8 cellular contexts compared by ENCODE assay signal in genomic region chr2:70984576-70985282, GRCh38. TPM values are rescaled to one million over a fixed set of nuclear protein-coding genes. Genes with fewer than 3 reads are reported as not detected.
DNase-seq lines count a peak whose midpoint lies in the region; ATAC-seq and TF ChIP-seq lines count a peak whose summit lies in the region.

No MANE protein-coding gene starts in this region.

- ATAC-seq in GM21528 (IDR thresholded peaks at IDR 0.05; ENCODE audit: low FRiP score, unreplicated experiment) = peak; percentile 85
- peak; percentile 99 for ATAC-seq in activated CD8-positive, alpha-beta T cell treated with anti-CD3 and anti-CD28 coated beads, Interleukin-2, amount 10 ng/mL, durations not matched to agents 7 days and 5 days

- TF ChIP-seq RAD21 in neural cell (conservative IDR thresholded peaks at IDR 0.05) = peak; percentile 50

- POLR2A ChIA-PET in activated CD8-positive, alpha-beta T cell treated with anti-CD3 and anti-CD28 coated beads, Interleukin-2, amount 10 ng/mL, durations not matched to agents 7 days and 5 days (lab: Charles Lee) = interaction anchor here (1.4 kb wide), 1 partner anchor 21 kb away, joined by 3 read pairs; no protein-coding TSS in a partner anchor

- H3K4me2 ChIP-seq in Karpas-422 (ENCODE audit: low read depth, low read length, poor library complexity, severe bottlenecking) = no peak overlapping the region
- H3K4me2 ChIP-seq in neural cell (ENCODE audit: low read length) = no peak overlapping the region

- H3K27me3 Mint-ChIP-seq in activated CD8-positive, alpha-beta T cell treated with anti-CD3 and anti-CD28 coated beads, Interleukin-2, amount 10 ng/mL, durations not matched to agents 7 days and 5 days (ENCODE audit: low read depth) = no peaks in the 10 kb centered on the region
- H3K27me3 Mint-ChIP-seq in endothelial cell (ENCODE audit: unreplicated experiment) = peaks cover 13% of the 10 kb centered on the region

- H4K20me1 ChIP-seq in Karpas-422 (ENCODE audit: insufficient read depth, low read depth, low read length) (no peaks in the 10 kb centered on the region), neural cell (ENCODE audit: insufficient read depth) (no peaks in the 10 kb centered on the region)

- no peaks in the 10 kb centered on the region for H3K9me3 Mint-ChIP-seq in activated CD8-positive, alpha-beta T cell treated with anti-CD3 and anti-CD28 coated beads, Interleukin-2, amount 10 ng/mL, durations not matched to agents 7 days and 5 days (ENCODE audit: insufficient read depth)
- no peaks in the 10 kb centered on the region for H3K9me3 Mint-ChIP-seq in endothelial cell (ENCODE audit: unreplicated experiment)

- H3K9me3 ChIP-seq in Karpas-422 (ENCODE audit: low read length) = no peaks in the 10 kb centered on the region
- H3K9me3 ChIP-seq in neural cell (ENCODE audit: low read length) = no peaks in the 10 kb centered on the region

- peaks cover 6% of the 10 kb centered on the region; the same call in 1 of the 2 replicates for H3K4me1 ChIP-seq in Karpas-422 (ENCODE audit: low read length)

- H3K27ac ChIP-seq in Karpas-422 (ENCODE audit: low read length) = no peak overlapping the region
- H3K27ac ChIP-seq in neural cell (ENCODE audit: low read length) = no peak overlapping the region

- TF ChIP-seq CTCF in endothelial cell (IDR thresholded peaks at IDR 0.05; ENCODE audit: unreplicated experiment) (peak; percentile 78), neural cell (IDR thresholded peaks at IDR 0.05; ENCODE audit: poor library complexity, severe bottlenecking) (peak; percentile 63)

- no peak overlapping the region for H3K4me3 ChIP-seq in Karpas-422 (ENCODE audit: low read length)
- H3K4me3 ChIP-seq in neural cell (ENCODE audit: low read length) = no peak overlapping the region

- peaks cover 37% of the 10 kb centered on the region for H3K36me3 Mint-ChIP-seq in activated CD8-positive, alpha-beta T cell treated with anti-CD3 and anti-CD28 coated beads, Interleukin-2, amount 10 ng/mL, durations not matched to agents 7 days and 5 days (ENCODE audit: low read depth)
- peaks cover 48% of the 10 kb centered on the region for H3K36me3 Mint-ChIP-seq in endothelial cell (ENCODE audit: low read depth, unreplicated experiment)

- H3K4me1 Mint-ChIP-seq in activated CD8-positive, alpha-beta T cell treated with anti-CD3 and anti-CD28 coated beads, Interleukin-2, amount 10 ng/mL, durations not matched to agents 7 days and 5 days (ENCODE audit: low read depth) = peaks cover 24% of the 10 kb centered on the region
- peaks cover 20% of the 10 kb centered on the region for H3K4me1 Mint-ChIP-seq in endothelial cell (ENCODE audit: unreplicated experiment)

- H2AFZ ChIP-seq in Karpas-422 (ENCODE audit: low read length) (no peak overlapping the region), neural cell (ENCODE audit: low read depth, low read length) (no peak overlapping the region)

- H3K79me2 ChIP-seq in Karpas-422 (ENCODE audit: low read length) = no peaks in the 10 kb centered on the region; the same call in 1 of the 2 replicates
- no peaks in the 10 kb centered on the region for H3K79me2 ChIP-seq in neural cell (replicated peaks; ENCODE audit: insufficient read depth, low read length)

- H3K4me3 Mint-ChIP-seq in activated CD8-positive, alpha-beta T cell treated with anti-CD3 and anti-CD28 coated beads, Interleukin-2, amount 10 ng/mL, durations not matched to agents 7 days and 5 days = peak overlapping the region; percentile 30
- H3K4me3 Mint-ChIP-seq in endothelial cell (ENCODE audit: unreplicated experiment) = peak overlapping the region; percentile 4

- DNase-seq in Daoy (ENCODE audit: low read depth) = peak; percentile 73
- peak; percentile 95 for DNase-seq in Karpas-422
- DNase-seq in activated CD8-positive, alpha-beta T cell treated with anti-CD3 and anti-CD28 coated beads, Interleukin-2, amount 10 ng/mL, durations not matched to agents 7 days and 5 days = peak; percentile 86
- peak; percentile 82 for DNase-seq in endothelial cell (ENCODE audit: low spot score)
- peak; percentile 24 for DNase-seq in superior temporal gyrus (ENCODE audit: extremely low spot score)
- DNase-seq in inferior parietal cortex (ENCODE audit: extremely low spot score) = no peak

- H3K27ac Mint-ChIP-seq in activated CD8-positive, alpha-beta T cell treated with anti-CD3 and anti-CD28 coated beads, Interleukin-2, amount 10 ng/mL, durations not matched to agents 7 days and 5 days = peak overlapping the region; percentile 61
- no peak overlapping the region for H3K27ac Mint-ChIP-seq in endothelial cell (ENCODE audit: unreplicated experiment)

- H3K36me3 ChIP-seq in Karpas-422 (ENCODE audit: insufficient read depth, low read length) (peaks cover 27% of the 10 kb centered on the region), neural cell (ENCODE audit: insufficient read depth, low read length) (peaks cover 8% of the 10 kb centered on the region)

- H3K9ac ChIP-seq in Karpas-422 (ENCODE audit: low read length) (peak overlapping the region; percentile 42; the same call in 1 of the 2 replicates), neural cell (ENCODE audit: low read length) (no peak overlapping the region)

- H3K27me3 ChIP-seq in Karpas-422 (ENCODE audit: low read length) = no peaks in the 10 kb centered on the region
- H3K27me3 ChIP-seq in neural cell (ENCODE audit: insufficient read depth, low read depth, low read length) = no peaks in the 10 kb centered on the region

- CTCF ChIA-PET in activated CD8-positive, alpha-beta T cell treated with anti-CD3 and anti-CD28 coated beads, Interleukin-2, amount 10 ng/mL, durations not matched to agents 7 days and 5 days (lab: Charles Lee) = interaction anchor here (0.7 to 5.4 kb wide), 26 partner anchors 9 to 1547 kb away, joined by 3 to 60 read pairs (median 4); partner anchors contain the start of genes NAGK, NFU1 and TEX261

- H3K9me2 ChIP-seq in Karpas-422 (replicated peaks; ENCODE audit: insufficient read depth, low read length) (no peaks in the 10 kb centered on the region), neural cell (ENCODE audit: insufficient read depth, low read length) (no peaks in the 10 kb centered on the region)

- H3F3A ChIP-seq in neural cell (ENCODE audit: insufficient read depth, low read length, poor library complexity, severe bottlenecking) = no peaks in the 10 kb centered on the region

- TF ChIP-seq EP300 in neural cell (conservative IDR thresholded peaks at IDR 0.05; ENCODE audit: poor library complexity, severe bottlenecking) = no peak

TF ChIP-seq in neural cell, 6 proteins besides CTCF, POLR2A, EP300 and RAD21:
- TF ChIP-seq EZH2 (IDR thresholded peaks at IDR 0.05; ENCODE audit: borderline replicate concordance, insufficient read depth, low read length, poor library complexity, severe bottlenecking) = no peak
- no peak for TF ChIP-seq REST (IDR thresholded peaks at IDR 0.05; ENCODE audit: borderline replicate concordance)
- no peak for TF ChIP-seq TAF1 (IDR thresholded peaks at IDR 0.05; ENCODE audit: low read depth)
- TF ChIP-seq MXI1 (conservative IDR thresholded peaks at IDR 0.05; ENCODE audit: poor library complexity, severe bottlenecking) = peak; percentile 55
- peak; percentile 48 for TF ChIP-seq SMC3 (conservative IDR thresholded peaks at IDR 0.05; ENCODE audit: poor library complexity)
- TF ChIP-seq POLR2AphosphoS5 (IDR thresholded peaks at IDR 0.05) = no peak

RNA-seq across cellular contexts. Expression of gene ANKRD53, which starts 6.3 kb away (rescaled TPM):
- total RNA-seq in Daoy (2014; rRNA removed; shearing (Covaris generic)) = not detected in 2 replicates
- total RNA-seq in Karpas-422 (2014; rRNA removed; shearing (Covaris generic); ENCODE audit: low replicate concordance) = 0.14 TPM in 1 of 2 replicates, not detected in the other
- not detected for total RNA-seq in activated CD8-positive, alpha-beta T cell treated with anti-CD3 and anti-CD28 coated beads, Interleukin-2, amount 10 ng/mL, durations not matched to agents 7 days and 5 days
- total RNA-seq in endothelial cell (ENCODE audit: unreplicated experiment) = 0.56 TPM
- polyA plus RNA-seq in neural cell = not detected in 2 replicates
- not detected in 2 replicates for polyA minus RNA-seq in neural cell

RNA-seq across cellular contexts. Expression of gene TEX261, which starts 9.9 kb away (rescaled TPM):
- 22.3 and 23.9 TPM in 2 replicates for total RNA-seq in Daoy (2014; rRNA removed; shearing (Covaris generic))
- 62.8 and 69.2 TPM in 2 replicates for total RNA-seq in Karpas-422 (2014; rRNA removed; shearing (Covaris generic); ENCODE audit: low replicate concordance)
- 10 to 100 TPM; 55.9 to 59.4 TPM for total RNA-seq in activated CD8-positive, alpha-beta T cell treated with anti-CD3 and anti-CD28 coated beads, Interleukin-2, amount 10 ng/mL, durations not matched to agents 7 days and 5 days
- 37.1 TPM for total RNA-seq in endothelial cell (ENCODE audit: unreplicated experiment)
- 30.3 and 48.2 TPM in 2 replicates for polyA plus RNA-seq in neural cell
- 18.2 and 19.2 TPM in 2 replicates for polyA minus RNA-seq in neural cell

RNA-seq across cellular contexts. Expression of gene ATP6V1B1, which starts 49.0 kb away (rescaled TPM):
- total RNA-seq in Daoy (2014; rRNA removed; shearing (Covaris generic)) = 0.40 TPM in 1 of 2 replicates, not detected in the other
- total RNA-seq in Karpas-422 (2014; rRNA removed; shearing (Covaris generic); ENCODE audit: low replicate concordance) = not detected in 2 replicates
- not detected for total RNA-seq in activated CD8-positive, alpha-beta T cell treated with anti-CD3 and anti-CD28 coated beads, Interleukin-2, amount 10 ng/mL, durations not matched to agents 7 days and 5 days
- total RNA-seq in endothelial cell (ENCODE audit: unreplicated experiment) = not detected
- 0.12 and 0.42 TPM in 2 replicates for polyA plus RNA-seq in neural cell
- not detected in 2 replicates for polyA minus RNA-seq in neural cell
